ENCODE assay signal across 8 cellular contexts in the genomic region with DNA sequence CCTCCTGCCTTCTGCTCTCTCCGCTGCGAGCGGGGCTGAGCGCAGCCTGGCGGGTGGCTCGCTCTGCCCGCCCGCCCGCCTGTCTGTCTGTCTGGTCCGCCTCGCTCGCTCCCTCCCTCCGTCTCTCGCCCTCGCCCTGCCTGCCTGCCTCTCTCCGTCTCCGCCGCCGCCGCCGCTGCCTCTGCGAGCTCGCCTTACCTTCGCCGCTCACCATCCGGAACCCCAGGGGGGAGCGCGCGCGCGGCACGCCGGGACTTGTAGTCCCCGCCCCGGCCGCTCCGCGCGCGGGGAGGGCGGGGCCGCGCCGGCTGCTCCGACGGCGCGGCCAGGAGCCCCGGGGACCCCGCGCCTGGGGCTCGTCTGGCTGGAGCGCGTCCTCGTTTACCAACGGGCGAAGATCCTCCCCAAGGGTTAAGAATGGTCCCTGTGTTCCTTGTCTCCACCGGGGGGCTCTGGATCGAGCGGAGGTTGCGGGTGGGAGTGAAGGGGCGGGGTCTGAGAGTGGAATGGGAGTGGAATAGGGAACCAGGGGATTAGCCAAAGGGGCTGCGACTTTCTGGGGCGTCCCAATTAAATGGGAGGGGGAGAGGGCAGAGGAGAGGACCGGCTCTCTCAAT. TPM values are rescaled to one million over a fixed set of nuclear protein-coding genes. Genes with fewer than 3 reads are reported as not detected.
DNase-seq lines count a peak whose midpoint lies in the region; FAIRE-seq and TF ChIP-seq lines count a peak whose summit lies in the region.

A gene with protein sequence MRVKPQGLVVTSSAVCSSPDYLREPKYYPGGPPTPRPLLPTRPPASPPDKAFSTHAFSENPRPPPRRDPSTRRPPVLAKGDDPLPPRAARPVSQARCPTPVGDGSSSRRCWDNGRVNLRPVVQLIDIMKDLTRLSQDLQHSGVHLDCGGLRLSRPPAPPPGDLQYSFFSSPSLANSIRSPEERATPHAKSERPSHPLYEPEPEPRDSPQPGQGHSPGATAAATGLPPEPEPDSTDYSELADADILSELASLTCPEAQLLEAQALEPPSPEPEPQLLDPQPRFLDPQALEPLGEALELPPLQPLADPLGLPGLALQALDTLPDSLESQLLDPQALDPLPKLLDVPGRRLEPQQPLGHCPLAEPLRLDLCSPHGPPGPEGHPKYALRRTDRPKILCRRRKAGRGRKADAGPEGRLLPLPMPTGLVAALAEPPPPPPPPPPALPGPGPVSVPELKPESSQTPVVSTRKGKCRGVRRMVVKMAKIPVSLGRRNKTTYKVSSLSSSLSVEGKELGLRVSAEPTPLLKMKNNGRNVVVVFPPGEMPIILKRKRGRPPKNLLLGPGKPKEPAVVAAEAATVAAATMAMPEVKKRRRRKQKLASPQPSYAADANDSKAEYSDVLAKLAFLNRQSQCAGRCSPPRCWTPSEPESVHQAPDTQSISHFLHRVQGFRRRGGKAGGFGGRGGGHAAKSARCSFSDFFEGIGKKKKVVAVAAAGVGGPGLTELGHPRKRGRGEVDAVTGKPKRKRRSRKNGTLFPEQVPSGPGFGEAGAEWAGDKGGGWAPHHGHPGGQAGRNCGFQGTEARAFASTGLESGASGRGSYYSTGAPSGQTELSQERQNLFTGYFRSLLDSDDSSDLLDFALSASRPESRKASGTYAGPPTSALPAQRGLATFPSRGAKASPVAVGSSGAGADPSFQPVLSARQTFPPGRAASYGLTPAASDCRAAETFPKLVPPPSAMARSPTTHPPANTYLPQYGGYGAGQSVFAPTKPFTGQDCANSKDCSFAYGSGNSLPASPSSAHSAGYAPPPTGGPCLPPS (N-terminal part only) (minus strand): TSS at position 183 of the 617 bp plus-strand sequence. CDS start 52,029 bp downstream, outside the sequence.

- FAIRE-seq in GM19239 (lab: Jason Lieb, UNC) (no peak), endothelial cell of umbilical vein (lab: Jason Lieb, UNC) (peak; percentile 64)

- H3K79me2 ChIP-seq in OCI-LY7 (ENCODE audit: insufficient read depth, low read depth, low read length), result no peaks in the 10 kb centered on the region; the same call in 1 of the 2 replicates
- peaks cover 10% of the 10 kb centered on the region for H3K79me2 ChIP-seq in endothelial cell of umbilical vein (ENCODE audit: control insufficient read depth, insufficient read depth, low read length)

- POLR2A ChIA-PET in OCI-LY7 (lab: Charles Lee) (interaction anchor here (0.6 to 1.1 kb wide), 2 partner anchors 206 to 249 kb away, joined by 4 to 6 read pairs; no protein-coding TSS in a partner anchor), endothelial cell of umbilical vein (lab: Charles Lee) (interaction anchor here (0.6 to 1.0 kb wide), 5 partner anchors 12 to 238 kb away, joined by 3 to 5 read pairs (median 4); no protein-coding TSS in a partner anchor)

- 0 out of 2 replicates have a peak within 1 kb of the TSS, but pooled peaks have one; percentile 49 for H2AFZ ChIP-seq in OCI-LY7 (ENCODE audit: low read length)
- H2AFZ ChIP-seq in endothelial cell of umbilical vein (ENCODE audit: low read depth, low read length), result peak within 1 kb of the TSS; percentile 90

- BruUV-seq in OCI-LY7 (replicated peaks; lab: Mats Ljungman, UMichigan) (no TSS peak), endothelial cell of umbilical vein (replicated peaks; lab: Mats Ljungman, UMichigan) (no TSS peak)

- DNase-seq in AG09309 (ENCODE audit: low read depth) (peak; percentile 53), GM19239 (ENCODE audit: insufficient read length, low spot score) (peak; percentile 95), OCI-LY7 (ENCODE audit: low spot score) (peak; percentile 94), endothelial cell of umbilical vein (ENCODE audit: low read depth, low spot score) (peak; percentile 88), midbrain (lab: John Stamatoyannopoulos, UW) (peak; percentile 90)
- peak; percentile 95 for DNase-seq in activated CD8-positive, alpha-beta memory T cell treated with anti-CD3 and anti-CD28 coated beads, Interleukin-2, amount 50 U/mL, for 48 hours
- peak; percentile 79 for DNase-seq in stimulated activated CD8-positive, alpha-beta memory T cell treated with anti-CD3 and anti-CD28 coated beads, Interleukin-15, amount 100 ng/mL, for 24 hours (ENCODE audit: low read depth)

- no peaks in the 10 kb centered on the region for H3K9me3 ChIP-seq in HUES6 (ENCODE audit: control insufficient read depth, insufficient read depth, low read depth, low read length)
- H3K9me3 ChIP-seq in OCI-LY7 (ENCODE audit: low read length), result no peaks in the 10 kb centered on the region
- H3K9me3 ChIP-seq in endothelial cell of umbilical vein (replicated peaks; ENCODE audit: control insufficient read depth, insufficient read depth, low read length), result no peaks in the 10 kb centered on the region

- H4K20me1 ChIP-seq in OCI-LY7 (ENCODE audit: insufficient read depth, low read length), result 0 out of 2 replicates have a peak, but pooled peaks cover 5% of the 10 kb centered on the region
- no peaks in the 10 kb centered on the region for H4K20me1 ChIP-seq in endothelial cell of umbilical vein (replicated peaks; ENCODE audit: control insufficient read depth, extremely low read depth, insufficient read depth, low read length)

- no peaks in the 10 kb centered on the region for H3K9me1 ChIP-seq in endothelial cell of umbilical vein (replicated peaks; ENCODE audit: control insufficient read depth, extremely low read depth, insufficient read depth, low read length)

- H3K4me2 ChIP-seq in OCI-LY7 (ENCODE audit: low read length) (peak within 1 kb of the TSS; percentile 82), endothelial cell of umbilical vein (ENCODE audit: insufficient read depth, low read length) (peak within 1 kb of the TSS; percentile 32)

- H3K27me3 ChIP-seq in HUES6 (ENCODE audit: control insufficient read depth, insufficient read depth, low read length) (no peaks in the 10 kb centered on the region), endothelial cell of umbilical vein (ENCODE audit: control insufficient read depth in 2 of 2, insufficient read depth in 2 of 2, low read length in 2 of 2) (no peaks in the 10 kb centered on the region)

- H3K4me3 ChIP-seq in AG09309 (ENCODE audit: control insufficient read depth, low read depth, low read length), result peak within 1 kb of the TSS; percentile 80
- H3K4me3 ChIP-seq in HUES6 (ENCODE audit: low read depth, low read length), result peak within 1 kb of the TSS; percentile 85
- H3K4me3 ChIP-seq in OCI-LY7 (ENCODE audit: low read depth, low read length, poor library complexity, severe bottlenecking), result peak within 1 kb of the TSS; percentile 78
- H3K4me3 ChIP-seq in endothelial cell of umbilical vein (replicated peaks in 1 of 3; ENCODE audit: insufficient read depth in 1 of 3, low read depth in 1 of 3, low read length in 3 of 3), result peak within 1 kb of the TSS; percentile 60 to 97 (median 71)

- CTCF ChIA-PET in OCI-LY7 (lab: Charles Lee; ENCODE audit: unreplicated experiment) (interaction anchor here (0.6 to 1.0 kb wide), 3 partner anchors 35 to 292 kb away, joined by 5 to 6 read pairs (median 6); no protein-coding TSS in a partner anchor), endothelial cell of umbilical vein (lab: Charles Lee) (interaction anchor here (0.6 to 15.8 kb wide), 14 partner anchors 12 to 308 kb away, joined by 3 to 455 read pairs (median 9); partner anchors contain the start of gene MAP3K6)

- H3K4me1 ChIP-seq in HUES6 (ENCODE audit: control insufficient read depth, insufficient read depth, low read length) (peaks cover 62% of the 10 kb centered on the region), OCI-LY7 (ENCODE audit: insufficient read depth, low read length, poor library complexity, severe bottlenecking) (peaks cover 76% of the 10 kb centered on the region), endothelial cell of umbilical vein (ENCODE audit: control insufficient read depth, extremely low read depth, insufficient read depth, low read length) (peaks cover 14% of the 10 kb centered on the region)

- peak; percentile 48 for TF ChIP-seq POLR2A in endothelial cell of umbilical vein (IDR thresholded peaks at IDR 0.05; ENCODE audit: low read depth, low read length)

- H3K36me3 ChIP-seq in HUES6 (ENCODE audit: control insufficient read depth, insufficient read depth, low read length) (no peaks in the 10 kb centered on the region), OCI-LY7 (ENCODE audit: insufficient read depth, low read length) (no peaks in the 10 kb centered on the region), endothelial cell of umbilical vein (ENCODE audit: control insufficient read depth in 2 of 2, extremely low read depth in 1 of 2, insufficient read depth in 2 of 2, low read length in 2 of 2) (no peaks in the 10 kb centered on the region)

- TF ChIP-seq CTCF in AG09309 (IDR thresholded peaks at IDR 0.05; ENCODE audit: control insufficient read depth, insufficient read depth, low read depth, low read length, missing control alignments) (no peak), OCI-LY7 (conservative IDR thresholded peaks at IDR 0.05; ENCODE audit: low read length) (no peak), endothelial cell of umbilical vein (IDR thresholded peaks at IDR 0.05; ENCODE audit: extremely low read depth in 1 of 2, insufficient read depth in 1 of 2, low read depth in 1 of 2, low read length in 2 of 2) (no peak)

- H3K27ac ChIP-seq in HUES6 (ENCODE audit: low read depth, low read length), result no peak within 1 kb of the TSS
- peak within 1 kb of the TSS; percentile 57 for H3K27ac ChIP-seq in OCI-LY7 (ENCODE audit: low read depth, low read length, poor library complexity, severe bottlenecking)
- H3K27ac ChIP-seq in endothelial cell of umbilical vein (ENCODE audit: insufficient read depth, low read depth, low read length), result no peak within 1 kb of the TSS

- H3K9me2 ChIP-seq in OCI-LY7 (ENCODE audit: insufficient read depth, low read length), result no peaks in the 10 kb centered on the region

- H3K9ac ChIP-seq in HUES6 (ENCODE audit: low read length), result peak within 1 kb of the TSS; percentile 68
- H3K9ac ChIP-seq in endothelial cell of umbilical vein (replicated peaks; ENCODE audit: extremely low read depth, insufficient read depth, low read length), result peak within 1 kb of the TSS; percentile 48

- dilution Hi-C loops in endothelial cell of umbilical vein (cut with MboI; ENCODE audit: extremely low pct_ligation_motif_present, low sequenced_read_pairs), result no loop called here

- intact Hi-C loops in OCI-LY7 (cut with micrococcal nuclease; ENCODE audit: unreplicated experiment), result loop anchor here (1.0 to 5.0 kb wide), 2 partner anchors 48 to 187 kb away; no protein-coding TSS in a partner anchor
- intact Hi-C loops in endothelial cell of umbilical vein (cut with micrococcal nuclease), result loop anchor here (1.0 kb wide), 1 partner anchor 36 kb away; no protein-coding TSS in a partner anchor

RNA-seq across cellular contexts. Expression of the gene that starts here (rescaled TPM):
- total RNA-seq in OCI-LY7 (2014; rRNA removed; shearing (Covaris generic)), result 5.5 and 6.5 TPM in 2 replicates
- total RNA-seq in OCI-LY7 (2022) (8.4 and 13.8 TPM in 2 replicates), endothelial cell of umbilical vein (32.1 and 33.0 TPM in 2 replicates)
- 7.0 and 7.8 TPM in 2 replicates for polyA plus RNA-seq in endothelial cell of umbilical vein
- 5.9 and 7.2 TPM in 2 replicates for polyA plus RNA-seq in endothelial cell of umbilical vein (2011; cell fraction: cytosol; rRNA removed)
- 17.1 and 18.6 TPM in 2 replicates for polyA plus RNA-seq in endothelial cell of umbilical vein (2011; cell fraction: nucleus; rRNA removed)
- polyA plus RNA-seq in endothelial cell of umbilical vein (2012), result 10.8 and 13.3 TPM in 2 replicates
- polyA minus RNA-seq in endothelial cell of umbilical vein, result 10.8 and 13.8 TPM in 2 replicates
- 4.2 TPM for polyA minus RNA-seq in endothelial cell of umbilical vein (2011; cell fraction: cytosol; rRNA and poly(A)+ RNA removed)
- polyA minus RNA-seq in endothelial cell of umbilical vein (2011; cell fraction: nucleus; rRNA and poly(A)+ RNA removed), result 7.6 and 14.5 TPM in 2 replicates
